Comparison of ENCODE assay signal across 9 cellular contexts in genomic region chr16:30895592-30896202, GRCh38. TPM values are rescaled to one million over a fixed set of nuclear protein-coding genes. Genes with fewer than 3 reads are reported as not detected.
A peak's percentile ranks its signal among the peaks of the same experiment; 100 is the strongest.
DNase-seq lines count a peak whose midpoint lies in the region; ATAC-seq, FAIRE-seq and TF ChIP-seq lines count a peak whose summit lies in the region.
"Had no signal": no experiment of that assay in that cellular context is flagged by ENCODE, and none has a peak within 500 bp of the region (broad histone marks: within the 10 kb centered on the region; RNA-seq: fewer than 3 reads in every experiment).

No MANE protein-coding gene starts in this region.

- H3K27ac Mint-ChIP-seq in neural progenitor cell = peak overlapping the region; percentile 95
- no peak overlapping the region for H3K27ac Mint-ChIP-seq in activated CD8-positive, alpha-beta memory T cell treated with anti-CD3 and anti-CD28 coated beads, Interleukin-2, amount 10 ng/mL, durations not matched to agents 7 days and 5 days

- no peaks in the 10 kb centered on the region for H3K9me1 ChIP-seq in endothelial cell of umbilical vein (replicated peaks; ENCODE audit: control insufficient read depth, extremely low read depth, insufficient read depth, low read length)

- no peaks in the 10 kb centered on the region for H3K9me3 Mint-ChIP-seq in neural progenitor cell
- H3K9me3 Mint-ChIP-seq in activated CD8-positive, alpha-beta memory T cell treated with anti-CD3 and anti-CD28 coated beads, Interleukin-2, amount 10 ng/mL, durations not matched to agents 7 days and 5 days (ENCODE audit: low read depth) = no peaks in the 10 kb centered on the region

- H2AFZ ChIP-seq in PC-9 (peak overlapping the region; percentile 82), endothelial cell of umbilical vein (ENCODE audit: low read depth, low read length) (peak overlapping the region; percentile 62), neural progenitor cell (replicated peaks) (peak overlapping the region; percentile 65)

- H3K36me3 ChIP-seq in BLaER1 treated with 17β-estradiol and CSF1 and Interleukin-3, amounts not matched to agents 10 nM and 100 nM = peaks cover 10 to 20% (median 14%) of the 10 kb centered on the region in 11 experiments; a peak in 21 of 22 replicates
- H3K36me3 ChIP-seq in PC-9 (ENCODE audit: low read depth) = no peaks in the 10 kb centered on the region
- H3K36me3 ChIP-seq in endothelial cell of umbilical vein (ENCODE audit: control insufficient read depth in 2 of 2, extremely low read depth in 1 of 2, insufficient read depth in 2 of 2, low read length in 2 of 2) = no peaks in the 10 kb centered on the region
- no peaks in the 10 kb centered on the region for H3K36me3 ChIP-seq in neural progenitor cell

- H3K9me3 ChIP-seq in BLaER1 treated with 17β-estradiol and CSF1 and Interleukin-3, amounts not matched to agents 10 nM and 100 nM (replicated peaks in 1 of 11) = no peaks in the 10 kb centered on the region
- H3K9me3 ChIP-seq in PC-9 (ENCODE audit: insufficient read depth, low read depth) (no peaks in the 10 kb centered on the region), endothelial cell of umbilical vein (replicated peaks; ENCODE audit: control insufficient read depth, insufficient read depth, low read length) (no peaks in the 10 kb centered on the region), neural progenitor cell (ENCODE audit: low read depth) (no peaks in the 10 kb centered on the region)

- peaks cover 4% of the 10 kb centered on the region for H3K36me3 Mint-ChIP-seq in neural progenitor cell
- H3K36me3 Mint-ChIP-seq in activated CD8-positive, alpha-beta memory T cell treated with anti-CD3 and anti-CD28 coated beads, Interleukin-2, amount 10 ng/mL, durations not matched to agents 7 days and 5 days = peaks cover 6% of the 10 kb centered on the region

- peak overlapping the region in 10 of 11 experiments; percentile 69 to 85 (median 83); a peak in 17 of 22 replicates for H3K9ac ChIP-seq in BLaER1 treated with 17β-estradiol and CSF1 and Interleukin-3, amounts not matched to agents 10 nM and 100 nM
- H3K9ac ChIP-seq in endothelial cell of umbilical vein (replicated peaks; ENCODE audit: extremely low read depth, insufficient read depth, low read length) (no peak overlapping the region), neural progenitor cell (no peak overlapping the region)

- H3K79me2 ChIP-seq in PC-9 (ENCODE audit: low read depth) (peaks cover 9% of the 10 kb centered on the region), endothelial cell of umbilical vein (ENCODE audit: control insufficient read depth, insufficient read depth, low read length) (peaks cover 9% of the 10 kb centered on the region), neural progenitor cell (ENCODE audit: low read depth) (peaks cover 8% of the 10 kb centered on the region)

- dilution Hi-C loops in endothelial cell of umbilical vein (cut with MboI; ENCODE audit: extremely low pct_ligation_motif_present, low sequenced_read_pairs) = no loop called here

- peaks cover 32% of the 10 kb centered on the region for H3F3A ChIP-seq in PC-9 (ENCODE audit: insufficient read depth, low read depth)
- H3F3A ChIP-seq in neural progenitor cell (ENCODE audit: low read depth) = peaks cover 43% of the 10 kb centered on the region

- TF ChIP-seq POLR2A in endothelial cell of umbilical vein (IDR thresholded peaks at IDR 0.05; ENCODE audit: low read depth, low read length) = no peak

- peaks cover 18% of the 10 kb centered on the region for H3K27me3 Mint-ChIP-seq in neural progenitor cell (ENCODE audit: insufficient read depth, low read depth)
- no peaks in the 10 kb centered on the region for H3K27me3 Mint-ChIP-seq in activated CD8-positive, alpha-beta memory T cell treated with anti-CD3 and anti-CD28 coated beads, Interleukin-2, amount 10 ng/mL, durations not matched to agents 7 days and 5 days

- CTCF ChIA-PET in PC-9 (lab: Charles Lee) = interaction anchor here (0.6 to 1.6 kb wide), 5 partner anchors 28 to 951 kb away, joined by 4 to 12 read pairs (median 7); partner anchors contain the start of gene FBXL19
- CTCF ChIA-PET in endothelial cell of umbilical vein (lab: Charles Lee) = interaction anchor here (0.7 to 3.4 kb wide), 2 partner anchors 20 to 51 kb away, joined by 3 to 18 read pairs; no protein-coding TSS in a partner anchor
- CTCF ChIA-PET in activated CD8-positive, alpha-beta memory T cell treated with anti-CD3 and anti-CD28 coated beads, Interleukin-2, amount 10 ng/mL, durations not matched to agents 7 days and 5 days (lab: Charles Lee) = interaction anchor here (0.6 kb wide), 1 partner anchor 21 kb away, joined by 3 read pairs; no protein-coding TSS in a partner anchor

- no peak for DNase-seq in PC-9
- no peak for DNase-seq in endothelial cell of umbilical vein (ENCODE audit: low read depth, low spot score)
- DNase-seq in neural progenitor cell (ENCODE audit: low spot score) = no peak
- no peak for DNase-seq in retina
- no peak for DNase-seq in DMS 273 treated with DMSO at 0.1 percent for 48 hours (lab: John Stamatoyannopoulos, UW)
- no peak for DNase-seq in activated CD8-positive, alpha-beta memory T cell treated with anti-CD3 and anti-CD28 coated beads, Interleukin-2, amount 10 ng/mL, durations not matched to agents 7 days and 5 days
- DNase-seq: MV-4-11 had no signal

- intact Hi-C loops in PC-9 (cut with micrococcal nuclease; ENCODE audit: unreplicated experiment) = loop anchor here (1.0 to 5.0 kb wide), 5 partner anchors 27 to 243 kb away; partner anchors contain the start of genes PRR14 and SRCAP
- intact Hi-C loops in endothelial cell of umbilical vein (cut with micrococcal nuclease) = no loop called here

- FAIRE-seq in endothelial cell of umbilical vein (lab: Jason Lieb, UNC) = no peak

- peaks cover 34% of the 10 kb centered on the region for H3K4me1 Mint-ChIP-seq in neural progenitor cell
- peaks cover 43% of the 10 kb centered on the region for H3K4me1 Mint-ChIP-seq in activated CD8-positive, alpha-beta memory T cell treated with anti-CD3 and anti-CD28 coated beads, Interleukin-2, amount 10 ng/mL, durations not matched to agents 7 days and 5 days

- TF ChIP-seq CTCF in PC-9 (conservative IDR thresholded peaks at IDR 0.05) (no peak), endothelial cell of umbilical vein (IDR thresholded peaks at IDR 0.05; ENCODE audit: extremely low read depth in 1 of 2, insufficient read depth in 1 of 2, low read depth in 1 of 2, low read length in 2 of 2) (no peak), neural progenitor cell (IDR thresholded peaks at IDR 0.05) (no peak)

- POLR2A ChIA-PET in PC-9 (lab: Charles Lee; ENCODE audit: unreplicated experiment) = interaction anchor here (0.6 to 1.0 kb wide), 8 partner anchors 17 to 980 kb away, joined by 3 to 12 read pairs (median 4); partner anchors contain the start of genes FBXL19, ZNF646 and ZNF668
- POLR2A ChIA-PET in endothelial cell of umbilical vein (lab: Charles Lee) = no interaction called here

- peak overlapping the region in 2 of 10 experiments; percentile 53 to 65; a peak in 4 of 20 replicates for H3K4me3 ChIP-seq in BLaER1 treated with 17β-estradiol and CSF1 and Interleukin-3, amounts not matched to agents 10 nM and 100 nM
- H3K4me3 ChIP-seq in PC-9 = peak overlapping the region; percentile 83
- no peak overlapping the region for H3K4me3 ChIP-seq in endothelial cell of umbilical vein (replicated peaks in 1 of 3; ENCODE audit: insufficient read depth in 1 of 3, low read depth in 1 of 3, low read length in 3 of 3)
- H3K4me3 ChIP-seq in neural progenitor cell = peak overlapping the region; percentile 69

- no peak for ATAC-seq in GM19452 (IDR thresholded peaks at IDR 0.05; ENCODE audit: unreplicated experiment)
- no peak for ATAC-seq in activated CD8-positive, alpha-beta memory T cell treated with anti-CD3 and anti-CD28 coated beads, Interleukin-2, amount 10 ng/mL, durations not matched to agents 7 days and 5 days

- peaks cover 0 to 12% (median 0%) of the 10 kb centered on the region in 11 experiments; a peak in 3 of 22 replicates for H4K20me1 ChIP-seq in BLaER1 treated with 17β-estradiol and CSF1 and Interleukin-3, amounts not matched to agents 10 nM and 100 nM
- H4K20me1 ChIP-seq in PC-9 (ENCODE audit: insufficient read depth) (no peaks in the 10 kb centered on the region), endothelial cell of umbilical vein (replicated peaks; ENCODE audit: control insufficient read depth, extremely low read depth, insufficient read depth, low read length) (no peaks in the 10 kb centered on the region), neural progenitor cell (ENCODE audit: low read depth) (no peaks in the 10 kb centered on the region)

- no peaks in the 10 kb centered on the region for H3K27me3 ChIP-seq in BLaER1 treated with 17β-estradiol and CSF1 and Interleukin-3, amounts not matched to agents 10 nM and 100 nM
- H3K27me3 ChIP-seq in PC-9 (ENCODE audit: insufficient read depth, low read depth) (no peaks in the 10 kb centered on the region), endothelial cell of umbilical vein (ENCODE audit: control insufficient read depth in 2 of 2, insufficient read depth in 2 of 2, low read length in 2 of 2) (no peaks in the 10 kb centered on the region), neural progenitor cell (peaks cover 18% of the 10 kb centered on the region)

- H3K4me3 Mint-ChIP-seq in neural progenitor cell = peak overlapping the region; percentile 91
- H3K4me3 Mint-ChIP-seq in activated CD8-positive, alpha-beta memory T cell treated with anti-CD3 and anti-CD28 coated beads, Interleukin-2, amount 10 ng/mL, durations not matched to agents 7 days and 5 days = no peak overlapping the region

- H3K4me2 ChIP-seq in BLaER1 treated with 17β-estradiol and CSF1 and Interleukin-3, amounts not matched to agents 10 nM and 100 nM = peak overlapping the region; percentile 81 to 93 (median 89)
- peak overlapping the region; percentile 83 for H3K4me2 ChIP-seq in PC-9
- no peak overlapping the region for H3K4me2 ChIP-seq in endothelial cell of umbilical vein (ENCODE audit: insufficient read depth, low read length)
- peak overlapping the region; percentile 84 for H3K4me2 ChIP-seq in neural progenitor cell

- BruUV-seq in PC-9 (replicated peaks; lab: Mats Ljungman, UMichigan) (no TSS peak), endothelial cell of umbilical vein (replicated peaks; lab: Mats Ljungman, UMichigan) (no TSS peak)

- H3K9me2 ChIP-seq in PC-9 (ENCODE audit: insufficient read depth) = no peaks in the 10 kb centered on the region

- H3K27ac ChIP-seq in BLaER1 treated with 17β-estradiol and CSF1 and Interleukin-3, amounts not matched to agents 10 nM and 100 nM = peak overlapping the region in 10 of 11 experiments; percentile 78 to 92 (median 88); a peak in 18 of 22 replicates
- H3K27ac ChIP-seq in PC-9 = peak overlapping the region; percentile 88
- H3K27ac ChIP-seq in endothelial cell of umbilical vein (ENCODE audit: insufficient read depth, low read depth, low read length) = peak overlapping the region; percentile 69
- H3K27ac ChIP-seq in neural progenitor cell = peak overlapping the region; percentile 83

- H3K4me1 ChIP-seq in BLaER1 treated with 17β-estradiol and CSF1 and Interleukin-3, amounts not matched to agents 10 nM and 100 nM = peaks cover 37 to 51% (median 47%) of the 10 kb centered on the region in 10 experiments
- H3K4me1 ChIP-seq in PC-9 (replicated peaks; ENCODE audit: insufficient read depth) (peaks cover 34% of the 10 kb centered on the region), endothelial cell of umbilical vein (ENCODE audit: control insufficient read depth, extremely low read depth, insufficient read depth, low read length) (peaks cover 13% of the 10 kb centered on the region), neural progenitor cell (peaks cover 16% of the 10 kb centered on the region)

RNA-seq across cellular contexts. Expression of gene CTF1, which starts 0.7 kb away (rescaled TPM):
- total RNA-seq in PC-9 (2021) (11.6 and 17.0 TPM in 2 replicates), endothelial cell of umbilical vein (1.4 and 1.5 TPM in 2 replicates), neural progenitor cell (ENCODE audit: low replicate concordance) (0.39 and 1.5 TPM in 2 replicates)
- 4.3 and 4.7 TPM in 2 replicates for polyA plus RNA-seq in endothelial cell of umbilical vein
- polyA plus RNA-seq in endothelial cell of umbilical vein (2011; cell fraction: cytosol; rRNA removed) = 1.7 and 2.5 TPM in 2 replicates
- 0.66 and 1.2 TPM in 2 replicates for polyA plus RNA-seq in endothelial cell of umbilical vein (2011; cell fraction: nucleus; rRNA removed)
- polyA plus RNA-seq in endothelial cell of umbilical vein (2012) = 0.43 and 0.98 TPM in 2 replicates
- polyA minus RNA-seq in endothelial cell of umbilical vein = 2.1 and 3.7 TPM in 2 replicates
- not detected for polyA minus RNA-seq in endothelial cell of umbilical vein (2011; cell fraction: cytosol; rRNA and poly(A)+ RNA removed)
- 0.53 and 1.1 TPM in 2 replicates for polyA minus RNA-seq in endothelial cell of umbilical vein (2011; cell fraction: nucleus; rRNA and poly(A)+ RNA removed)
- under 1 TPM; 0.35 to 0.47 TPM for total RNA-seq in activated CD8-positive, alpha-beta memory T cell treated with anti-CD3 and anti-CD28 coated beads, Interleukin-2, amount 10 ng/mL, durations not matched to agents 7 days and 5 days

RNA-seq across cellular contexts. Expression of gene BCL7C, which starts 1.8 kb away (rescaled TPM):
- total RNA-seq in PC-9 (2021) = 59.3 and 66.9 TPM in 2 replicates
- total RNA-seq in endothelial cell of umbilical vein = 38.3 and 39.5 TPM in 2 replicates
- polyA plus RNA-seq in endothelial cell of umbilical vein = 30.2 and 33.7 TPM in 2 replicates
- 27.0 and 36.1 TPM in 2 replicates for polyA plus RNA-seq in endothelial cell of umbilical vein (2011; cell fraction: cytosol; rRNA removed)
- polyA plus RNA-seq in endothelial cell of umbilical vein (2011; cell fraction: nucleus; rRNA removed) = 11.3 and 11.4 TPM in 2 replicates
- polyA plus RNA-seq in endothelial cell of umbilical vein (2012) = 23.6 and 29.3 TPM in 2 replicates
- polyA minus RNA-seq in endothelial cell of umbilical vein = 5.5 and 7.4 TPM in 2 replicates
- 5.9 TPM for polyA minus RNA-seq in endothelial cell of umbilical vein (2011; cell fraction: cytosol; rRNA and poly(A)+ RNA removed)
- polyA minus RNA-seq in endothelial cell of umbilical vein (2011; cell fraction: nucleus; rRNA and poly(A)+ RNA removed) = 3.4 and 5.7 TPM in 2 replicates
- total RNA-seq in neural progenitor cell (ENCODE audit: low replicate concordance) = 18.3 and 32.1 TPM in 2 replicates
- 10 to 100 TPM; 25.6 to 26.8 TPM for total RNA-seq in activated CD8-positive, alpha-beta memory T cell treated with anti-CD3 and anti-CD28 coated beads, Interleukin-2, amount 10 ng/mL, durations not matched to agents 7 days and 5 days

RNA-seq across cellular contexts. Expression of gene FBXL19, which starts 27.7 kb away (rescaled TPM):
- total RNA-seq in PC-9 (2021) = 70.8 and 72.7 TPM in 2 replicates
- 37.3 and 38.0 TPM in 2 replicates for total RNA-seq in endothelial cell of umbilical vein
- 22.1 and 29.5 TPM in 2 replicates for polyA plus RNA-seq in endothelial cell of umbilical vein
- 13.4 and 18.6 TPM in 2 replicates for polyA plus RNA-seq in endothelial cell of umbilical vein (2011; cell fraction: cytosol; rRNA removed)
- 31.4 and 32.2 TPM in 2 replicates for polyA plus RNA-seq in endothelial cell of umbilical vein (2011; cell fraction: nucleus; rRNA removed)
- polyA plus RNA-seq in endothelial cell of umbilical vein (2012) = 17.7 and 23.7 TPM in 2 replicates
- 11.8 and 14.3 TPM in 2 replicates for polyA minus RNA-seq in endothelial cell of umbilical vein
- 12.2 TPM for polyA minus RNA-seq in endothelial cell of umbilical vein (2011; cell fraction: cytosol; rRNA and poly(A)+ RNA removed)
- polyA minus RNA-seq in endothelial cell of umbilical vein (2011; cell fraction: nucleus; rRNA and poly(A)+ RNA removed) = 6.3 and 13.9 TPM in 2 replicates
- total RNA-seq in neural progenitor cell (ENCODE audit: low replicate concordance) = 9.2 and 76.7 TPM in 2 replicates
- 10 to 100 TPM; 26.1 to 29.2 TPM for total RNA-seq in activated CD8-positive, alpha-beta memory T cell treated with anti-CD3 and anti-CD28 coated beads, Interleukin-2, amount 10 ng/mL, durations not matched to agents 7 days and 5 days

RNA-seq across cellular contexts. Expression of gene ORAI3, which starts 53.2 kb away (rescaled TPM):
- 40.7 and 43.5 TPM in 2 replicates for total RNA-seq in PC-9 (2021)
- total RNA-seq in endothelial cell of umbilical vein = 17.0 and 17.6 TPM in 2 replicates
- polyA plus RNA-seq in endothelial cell of umbilical vein = 25.4 and 33.9 TPM in 2 replicates
- polyA plus RNA-seq in endothelial cell of umbilical vein (2011; cell fraction: cytosol; rRNA removed) = 15.8 and 17.9 TPM in 2 replicates
- 9.4 and 10.3 TPM in 2 replicates for polyA plus RNA-seq in endothelial cell of umbilical vein (2011; cell fraction: nucleus; rRNA removed)
- 6.0 and 7.1 TPM in 2 replicates for polyA plus RNA-seq in endothelial cell of umbilical vein (2012)
- polyA minus RNA-seq in endothelial cell of umbilical vein = 18.3 and 23.1 TPM in 2 replicates
- 6.0 TPM for polyA minus RNA-seq in endothelial cell of umbilical vein (2011; cell fraction: cytosol; rRNA and poly(A)+ RNA removed)
- polyA minus RNA-seq in endothelial cell of umbilical vein (2011; cell fraction: nucleus; rRNA and poly(A)+ RNA removed) = 6.1 and 6.9 TPM in 2 replicates
- 10.2 and 20.1 TPM in 2 replicates for total RNA-seq in neural progenitor cell (ENCODE audit: low replicate concordance)
- total RNA-seq in activated CD8-positive, alpha-beta memory T cell treated with anti-CD3 and anti-CD28 coated beads, Interleukin-2, amount 10 ng/mL, durations not matched to agents 7 days and 5 days = 10 to 100 TPM; 19.5 to 20.5 TPM

Comparison
In these comparisons a context has a peak if more than half of its experiments do, and no peak if none do; other contexts are left out.
1. H3K4me3 ChIP-seq: peak in PC-9 (single experiment) and neural progenitor cell (single experiment); none in endothelial cell of umbilical vein (0 of 3).
2. H3K9ac ChIP-seq: peak in BLaER1 treated with 17β-estradiol and CSF1 and Interleukin-3, amounts not matched to agents 10 nM and 100 nM (10 of 11); none in endothelial cell of umbilical vein (single experiment) and neural progenitor cell (single experiment).
3. Peak in every context shown above with its lines, with median percentiles within 50 percentile points of each other: H3K27ac ChIP-seq and H2AFZ ChIP-seq.